14 cellular contexts compared by ENCODE assay signal in genomic region chr22:24097961-24098391, GRCh38.
DNase-seq lines count a peak whose midpoint lies in the region; TF ChIP-seq lines count a peak whose summit lies in the region.
"Had no signal": no experiment of that assay in that cellular context is flagged by ENCODE, and none has a peak within 500 bp of the region (broad histone marks: within the 10 kb centered on the region; RNA-seq: fewer than 3 reads in every experiment).

No MANE protein-coding gene starts in this region.

- DNase-seq in Peyer's patch (peak in 2 of 3 donors; percentile 36), chondrocyte (ENCODE audit: low spot score) (peak; percentile 67), neuronal stem cell (ENCODE audit: low spot score) (no peak), suprapubic skin (ENCODE audit: low spot score in 2 of 2) (peak; percentile 40 to 69), mammary epithelial cell (no peak), GM13977 (ENCODE audit: low spot score) (no peak), AML-193 (lab: John Stamatoyannopoulos, UW) (no peak)
- DNase-seq: BE2C; CD4-positive, alpha-beta memory T cell; DMS79 treated with DMSO at 0.1 percent for 48 hours; EL; GOT3; H9 had no signal

- no peak overlapping the region for H3K27ac Mint-ChIP-seq in chondrocyte (ENCODE audit: unreplicated experiment)
- H3K27ac Mint-ChIP-seq: H9 had no signal

- TF ChIP-seq POLR2A in Peyer's patch (IDR thresholded peaks at IDR 0.05), result no peak
- TF ChIP-seq POLR2A in suprapubic skin (IDR thresholded peaks at IDR 0.05), result no peak

- H3K36me3 ChIP-seq in Peyer's patch (peaks cover 0 to 87% (median 0%) of the 10 kb centered on the region in 3 donors), neuronal stem cell (replicated peaks in 1 of 2; ENCODE audit: control insufficient read depth in 2 of 2, insufficient read depth in 2 of 2, low read length in 2 of 2) (peaks cover 47 to 93% of the 10 kb centered on the region in 2 donors), suprapubic skin (peaks cover 77% of the 10 kb centered on the region), mammary epithelial cell (ENCODE audit: insufficient read depth, low read length) (peaks cover 14% of the 10 kb centered on the region)

- H3K79me1 ChIP-seq in neuronal stem cell (ENCODE audit: low read depth, low read length), result no peaks in the 10 kb centered on the region

- dilution Hi-C loops in mammary epithelial cell (cut with HindIII; ENCODE audit: low sequenced_read_pairs), result no loop called here

- peak overlapping the region; percentile 27 for H3K23ac ChIP-seq in neuronal stem cell (ENCODE audit: low read depth, low read length, poor library complexity)

- TF ChIP-seq EP300 in suprapubic skin (IDR thresholded peaks at IDR 0.05), result no peak

- H3K4me1 ChIP-seq in Peyer's patch, result no peaks in the 10 kb centered on the region
- H3K4me1 ChIP-seq in neuronal stem cell (ENCODE audit: control insufficient read depth in 2 of 2, insufficient read depth in 1 of 2, low read depth in 1 of 2, low read length in 2 of 2), result no peaks in the 10 kb centered on the region
- no peaks in the 10 kb centered on the region for H3K4me1 ChIP-seq in suprapubic skin
- H3K4me1 ChIP-seq in mammary epithelial cell (ENCODE audit: insufficient read depth, low read length), result no peaks in the 10 kb centered on the region
- H3K4me1 ChIP-seq: BE2C had no signal

- H3K9me3 ChIP-seq in Peyer's patch (no peaks in the 10 kb centered on the region), neuronal stem cell (replicated peaks in 1 of 2; ENCODE audit: control insufficient read depth in 2 of 2, insufficient read depth in 1 of 2, low read depth in 1 of 2, low read length in 2 of 2) (no peaks in the 10 kb centered on the region), suprapubic skin (no peaks in the 10 kb centered on the region), mammary epithelial cell (replicated peaks; ENCODE audit: insufficient read depth, low read length) (no peaks in the 10 kb centered on the region)
- H3K9me3 ChIP-seq: BE2C had no signal

- no peak overlapping the region for H2BK12ac ChIP-seq in neuronal stem cell (ENCODE audit: low read length)

- H3K79me2 ChIP-seq in mammary epithelial cell (ENCODE audit: insufficient read depth, low read length), result no peaks in the 10 kb centered on the region

- H3K9me3 Mint-ChIP-seq in chondrocyte (ENCODE audit: low read depth), result no peaks in the 10 kb centered on the region
- H3K9me3 Mint-ChIP-seq: CD4-positive, alpha-beta memory T cell; H9 had no signal

- no peak overlapping the region for H3K18ac ChIP-seq in neuronal stem cell (ENCODE audit: low read length)

- H3K4me3 ChIP-seq in Peyer's patch, result no peak overlapping the region
- H3K4me3 ChIP-seq in neuronal stem cell (ENCODE audit: low read length in 2 of 2), result no peak overlapping the region
- no peak overlapping the region for H3K4me3 ChIP-seq in suprapubic skin
- no peak overlapping the region for H3K4me3 ChIP-seq in mammary epithelial cell (replicated peaks in 1 of 3; ENCODE audit: insufficient read depth in 1 of 3, low read depth in 2 of 3, low read length in 3 of 3)

- BruUV-seq in mammary epithelial cell (replicated peaks; lab: Mats Ljungman, UMichigan), result no TSS peak

- WGBS in neuronal stem cell (ENCODE audit: extremely low coverage in 2 of 2, insufficient read length in 2 of 2, insufficient replicate concordance in 1 of 2), 2 donors, result no CpG with 5 or more reads among the region's 19 CpGs
- 94% methylated on average over 18 of the region's 19 CpGs for WGBS in suprapubic skin
- WGBS in mammary epithelial cell (ENCODE audit: low coverage, missing lambda C conversion rate), result 97% methylated on average over 19 of the region's 19 CpGs

- no peak overlapping the region for H4K8ac ChIP-seq in neuronal stem cell (ENCODE audit: low read depth, low read length)

- no peak overlapping the region for H3K27ac ChIP-seq in Peyer's patch
- no peak overlapping the region for H3K27ac ChIP-seq in neuronal stem cell (replicated peaks; ENCODE audit: low read length)
- no peak overlapping the region for H3K27ac ChIP-seq in suprapubic skin
- H3K27ac ChIP-seq in mammary epithelial cell (ENCODE audit: insufficient read depth, low read depth, low read length), result no peak overlapping the region
- H3K27ac ChIP-seq: C4-2B had no signal

- H2BK15ac ChIP-seq in neuronal stem cell (ENCODE audit: low read length), result no peak overlapping the region

- peaks cover 18% of the 10 kb centered on the region for H3K36me3 Mint-ChIP-seq in chondrocyte (ENCODE audit: low read depth)

- H3K4me2 ChIP-seq in neuronal stem cell (ENCODE audit: insufficient read depth, low read length, poor library complexity, severe bottlenecking) (no peak overlapping the region), mammary epithelial cell (ENCODE audit: insufficient read depth, low read depth, low read length) (no peak overlapping the region)

- TF ChIP-seq CTCF in Peyer's patch (IDR thresholded peaks at IDR 0.05), result no peak
- TF ChIP-seq CTCF in chondrocyte (IDR thresholded peaks at IDR 0.05), result no peak
- TF ChIP-seq CTCF in suprapubic skin (IDR thresholded peaks at IDR 0.05), result no peak
- no peak for TF ChIP-seq CTCF in mammary epithelial cell (conservative IDR thresholded peaks at IDR 0.05 in 1 of 2, IDR thresholded peaks at IDR 0.05 in 1 of 2; ENCODE audit: extremely low read depth in 1 of 2, insufficient read depth in 1 of 2, low read depth in 1 of 2, low read length in 2 of 2)
- TF ChIP-seq CTCF in GM13977 (IDR thresholded peaks at IDR 0.05; ENCODE audit: extremely low read depth, insufficient read depth, missing control alignments), result no peak

- H2AFZ ChIP-seq in neuronal stem cell (ENCODE audit: low read length) (no peak overlapping the region), mammary epithelial cell (ENCODE audit: low read depth, low read length) (no peak overlapping the region)

- in situ Hi-C loops in mammary epithelial cell (cut with MboI; ENCODE audit: low sequenced_read_pairs in 2 of 2) (no loop called here), GM13977 (cut with MboI; ENCODE audit: low pct_unique_long_range_greater_than_20kb, low sequenced_read_pairs, unreplicated experiment) (no loop called here)

- H3K27me3 ChIP-seq in Peyer's patch (no peaks in the 10 kb centered on the region), neuronal stem cell (ENCODE audit: control insufficient read depth in 3 of 3, insufficient read depth in 3 of 3, low read depth in 1 of 3, low read length in 3 of 3) (no peaks in the 10 kb centered on the region), suprapubic skin (no peaks in the 10 kb centered on the region), mammary epithelial cell (ENCODE audit: insufficient read depth, low read length) (no peaks in the 10 kb centered on the region)
- H3K27me3 ChIP-seq: BE2C had no signal

- H4K20me1 ChIP-seq in mammary epithelial cell (ENCODE audit: insufficient read depth, low read length), result no peaks in the 10 kb centered on the region

- H2BK120ac ChIP-seq in neuronal stem cell (ENCODE audit: low read depth, low read length), result no peak overlapping the region

- no peaks in the 10 kb centered on the region for H3K27me3 Mint-ChIP-seq in chondrocyte (ENCODE audit: low read depth)
- H3K27me3 Mint-ChIP-seq: CD4-positive, alpha-beta memory T cell had no signal

- CTCF ChIA-PET in mammary epithelial cell (lab: Charles Lee; ENCODE audit: low non-redundant PET), result no interaction called here

- no peak overlapping the region for H2AK5ac ChIP-seq in neuronal stem cell (ENCODE audit: low read depth, low read length)

- H3K4ac ChIP-seq in neuronal stem cell (ENCODE audit: low read length), result no peak overlapping the region

- H2BK5ac ChIP-seq in neuronal stem cell (ENCODE audit: low read length), result no peak overlapping the region

- no peak overlapping the region for H3K14ac ChIP-seq in neuronal stem cell (ENCODE audit: low read length)

- no peak overlapping the region for H3K4me3 Mint-ChIP-seq in chondrocyte (ENCODE audit: unreplicated experiment)
- H3K4me3 Mint-ChIP-seq: CD4-positive, alpha-beta memory T cell; H9 had no signal

- no peaks in the 10 kb centered on the region for H3K4me1 Mint-ChIP-seq in chondrocyte (ENCODE audit: low read depth)
- H3K4me1 Mint-ChIP-seq: H9 had no signal

- intact Hi-C loops in mammary epithelial cell (cut with micrococcal nuclease), result no loop called here

- H3K9ac ChIP-seq in neuronal stem cell (ENCODE audit: low read depth, low read length, poor library complexity), result no peak overlapping the region
- H3K9ac ChIP-seq in mammary epithelial cell (ENCODE audit: insufficient read depth, low read length), result no peak overlapping the region

- no peak overlapping the region for H4K91ac ChIP-seq in neuronal stem cell (ENCODE audit: low read depth, low read length, poor library complexity)

Comparison
In these comparisons a context has a peak if more than half of its experiments do, and no peak if none do; other contexts are left out.
1. DNase-seq: peak in Peyer's patch (2 of 3), chondrocyte (single experiment) and suprapubic skin (2 of 2); none in neuronal stem cell (single experiment), mammary epithelial cell (single experiment), GM13977 (single experiment) and AML-193 (0 of 2).